ENCODE assay signal across 9 cellular contexts in the genomic region with DNA sequence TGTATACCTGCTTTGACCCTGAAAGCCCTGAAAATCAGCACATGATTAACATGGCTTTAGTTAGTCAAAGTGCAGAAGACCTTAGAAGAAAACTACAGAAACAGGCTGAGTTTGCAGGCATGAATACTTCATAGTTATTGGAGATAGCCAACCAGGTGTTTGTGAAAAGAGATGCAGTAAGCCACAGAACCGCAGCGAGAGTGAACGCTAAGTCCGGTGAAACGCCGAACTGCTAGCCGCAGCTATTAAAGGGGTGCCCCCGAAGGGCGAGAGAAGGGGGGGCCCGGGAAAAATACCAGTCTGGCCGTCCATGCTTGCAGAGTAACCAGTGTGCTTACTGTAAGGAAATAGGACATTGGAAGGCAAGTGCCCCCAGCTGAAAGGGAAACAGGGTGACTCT.
"Had no signal": no experiment of that assay in that cellular context is flagged by ENCODE, and none has a peak within 500 bp of the region (broad histone marks: within the 10 kb centered on the region; RNA-seq: fewer than 3 reads in every experiment).

No MANE protein-coding gene starts in this region.

- ATAC-seq: GM23338, HCT116 had no signal

- H3K4me1 ChIP-seq: HAP-1 had no signal

- H3K27ac ChIP-seq: GM23248 had no signal

- H3K4me2 ChIP-seq: GM23338 had no signal

- H3K36me3 ChIP-seq: HAP-1 had no signal

- DNase-seq: GM23248, GOT3, H7, H9, HCEC 1CT, HFFc6 had no signal

- H3K9ac ChIP-seq: GM23248 had no signal

- H2AFZ ChIP-seq: GM23248, GM23338 had no signal

- H3K4me3 ChIP-seq: GM23248, GM23338, HAP-1 had no signal

- H3K9me3 ChIP-seq: HAP-1 had no signal
